ENCODE assay signal across 22 cellular contexts in genomic region chr4:24529555-24529954, GRCh38. TPM values are rescaled to one million over a fixed set of nuclear protein-coding genes. Genes with fewer than 3 reads are reported as not detected.
DNase-seq lines count a peak whose midpoint lies in the region; ATAC-seq, FAIRE-seq and TF ChIP-seq lines count a peak whose summit lies in the region.
"Had no signal": no experiment of that assay in that cellular context is flagged by ENCODE, and none has a peak within 500 bp of the region (broad histone marks: within the 10 kb centered on the region; RNA-seq: fewer than 3 reads in every experiment).

No MANE protein-coding gene starts in this region.

- no peak overlapping the region for H4K5ac ChIP-seq in H9 (ENCODE audit: insufficient read length, low read depth, low read length)

- H3K4me1 Mint-ChIP-seq in H9 = peaks cover 3 to 6% of the 10 kb centered on the region in 2 experiments; a peak in 3 of 4 replicates
- H3K4me1 Mint-ChIP-seq: memory B cell had no signal

- H2BK15ac ChIP-seq in H9 (ENCODE audit: low read depth, low read length) = no peak overlapping the region

- H3K23ac ChIP-seq in H9 (ENCODE audit: insufficient read length, low read depth, low read length) = no peak overlapping the region

- H3K56ac ChIP-seq in H9 (ENCODE audit: insufficient read length, low read depth, low read length) = no peak overlapping the region

- H3K79me2 ChIP-seq in H9 (ENCODE audit: insufficient read depth, low read length) = no peaks in the 10 kb centered on the region; the same call in 1 of the 2 replicates

- no peak for TF ChIP-seq CTCF in D721Med (IDR thresholded peaks at IDR 0.05; ENCODE audit: insufficient read depth, missing control alignments)
- TF ChIP-seq CTCF in H9 (conservative IDR thresholded peaks at IDR 0.05) = no peak

- no peaks in the 10 kb centered on the region for H3K27me3 ChIP-seq in H9 (ENCODE audit: insufficient read depth, low read length)
- H3K27me3 ChIP-seq: hepatocyte had no signal

- no peak overlapping the region for H2AFZ ChIP-seq in H9 (ENCODE audit: low read length)
- H2AFZ ChIP-seq: hepatocyte had no signal

- peaks cover 41 to 90% (median 81%) of the 10 kb centered on the region in 3 experiments for H3K36me3 Mint-ChIP-seq in H9 (ENCODE audit: insufficient read depth in 1 of 3, low read depth in 3 of 3)

- no peak overlapping the region for H3K9ac ChIP-seq in H9 (ENCODE audit: extremely low read depth, insufficient read length, low read length)

- H3K79me1 ChIP-seq in H9 (ENCODE audit: insufficient read depth, low read depth, low read length, poor library complexity, severe bottlenecking) = no peaks in the 10 kb centered on the region

- H3K18ac ChIP-seq in H9 (ENCODE audit: insufficient read length, low read depth, low read length) = no peak overlapping the region

- H3T11ph ChIP-seq in H9 (ENCODE audit: low read length) = no peak overlapping the region

- no peaks in the 10 kb centered on the region for H3K27me3 Mint-ChIP-seq in H9 (ENCODE audit: low read depth)
- H3K27me3 Mint-ChIP-seq: effector memory CD8-positive, alpha-beta T cell; memory B cell; naive thymus-derived CD4-positive, alpha-beta T cell had no signal

- no peak overlapping the region for H3K27ac ChIP-seq in H9 (ENCODE audit: insufficient read length, low read depth, low read length)
- H3K27ac ChIP-seq: hepatocyte had no signal

- no peak overlapping the region for H2BK5ac ChIP-seq in H9 (ENCODE audit: insufficient read length, low read length)

- H3K27ac Mint-ChIP-seq in H9 = peak overlapping the region in 2 of 3 experiments; percentile 3 to 16; a peak in 1 of 7 replicates
- H3K27ac Mint-ChIP-seq: memory B cell had no signal

- H2AK5ac ChIP-seq in H9 (ENCODE audit: insufficient read length, low read length) = no peak overlapping the region

- H2BK120ac ChIP-seq in H9 (ENCODE audit: low read depth, low read length, poor library complexity, severe bottlenecking) = no peak overlapping the region

- H2BK12ac ChIP-seq in H9 (ENCODE audit: insufficient read length, low read depth, low read length) = no peak overlapping the region

- H3K9me3 ChIP-seq in H9 (ENCODE audit: control insufficient read depth, low read depth, low read length) = no peaks in the 10 kb centered on the region

- no peaks in the 10 kb centered on the region for H3K23me2 ChIP-seq in H9 (ENCODE audit: insufficient read length, low read depth, low read length, poor library complexity, severe bottlenecking)

- no peaks in the 10 kb centered on the region for H3K9me3 Mint-ChIP-seq in H9
- H3K9me3 Mint-ChIP-seq: effector memory CD8-positive, alpha-beta T cell; memory B cell; naive thymus-derived CD4-positive, alpha-beta T cell had no signal

- no peak overlapping the region for H3K4me3 Mint-ChIP-seq in H9
- H3K4me3 Mint-ChIP-seq: effector memory CD8-positive, alpha-beta T cell; memory B cell; naive thymus-derived CD4-positive, alpha-beta T cell had no signal

- H2BK20ac ChIP-seq in H9 (ENCODE audit: low read depth, low read length, poor library complexity, severe bottlenecking) = no peak overlapping the region

- FAIRE-seq in D721Med (lab: Jason Lieb, UNC) = peak; percentile 16
- FAIRE-seq: kidney had no signal

- H4K8ac ChIP-seq in H9 (replicated peaks; ENCODE audit: insufficient read length, low read depth, low read length) = no peak overlapping the region

- no peak overlapping the region for H3K14ac ChIP-seq in H9 (ENCODE audit: insufficient read depth, low read length)

- H3K4me2 ChIP-seq in H9 (ENCODE audit: insufficient read depth, insufficient read length, low read length) = no peak overlapping the region
- H3K4me2 ChIP-seq: hepatocyte had no signal

- DNase-seq in D721Med (ENCODE audit: insufficient read length, low spot score) = no peak
- no peak for DNase-seq in H9
- no peak for DNase-seq in NCI-H526 treated with DMSO at 0.1 percent for 48 hours (lab: John Stamatoyannopoulos, UW)
- no peak for DNase-seq in KG1 (lab: John Stamatoyannopoulos, UW)
- DNase-seq: ACHN; activated CD8-positive, alpha-beta memory T cell treated with anti-CD3 and anti-CD28 coated beads for 24 hours; central memory CD4-positive, alpha-beta T cell; effector memory CD8-positive, alpha-beta T cell; kidney; naive thymus-derived CD4-positive, alpha-beta T cell; NCI-H1694 treated with DMSO at 0.1 percent for 48 hours; NCI-H446 treated with DMSO at 0.1 percent for 48 hours; posterior cingulate gyrus; stimulated activated CD4-positive, alpha-beta T cell treated with anti-CD3 and anti-CD28 coated beads, Interleukin-4, amount 100 ng/mL, for 4 hours; stimulated activated CD8-positive, alpha-beta memory T cell treated with anti-CD3 and anti-CD28 coated beads, Interleukin-4, amount 100 ng/mL, for 48 hours; T-helper 1 cell had no signal

- H4K91ac ChIP-seq in H9 (ENCODE audit: insufficient read length, low read depth, low read length) = no peak overlapping the region

- no CpG with 5 or more reads among the region's 2 CpGs for WGBS in H9 (ENCODE audit: extremely low coverage, insufficient read length, low lambda C conversion rate)

- H3K4ac ChIP-seq in H9 (ENCODE audit: low read depth, low read length) = no peak overlapping the region

- H4K20me1 ChIP-seq in H9 (ENCODE audit: control insufficient read depth, insufficient read depth, insufficient read length) = no peaks in the 10 kb centered on the region

- ATAC-seq in GM18873 (IDR thresholded peaks at IDR 0.05; ENCODE audit: low FRiP score, unreplicated experiment) = peak; percentile 58
- ATAC-seq in HG03175 (IDR thresholded peaks at IDR 0.05; ENCODE audit: unreplicated experiment) = peak; percentile 66
- ATAC-seq in GM19351 (IDR thresholded peaks at IDR 0.05; ENCODE audit: unreplicated experiment) = no peak
- no peak for ATAC-seq in HG02571 (IDR thresholded peaks at IDR 0.05; ENCODE audit: unreplicated experiment)
- ATAC-seq: effector memory CD8-positive, alpha-beta T cell; naive thymus-derived CD4-positive, alpha-beta T cell had no signal

- H3K4me1 ChIP-seq in H9 (ENCODE audit: insufficient read depth, low read length) = no peaks in the 10 kb centered on the region

RNA-seq across cellular contexts. Expression of gene DHX15, which starts 54.8 kb away (rescaled TPM):
- 286 and 287 TPM in 2 replicates for total RNA-seq in H9 (2021)

Comparison
In these comparisons a context has a peak if more than half of its experiments do, and no peak if none do; other contexts are left out.
1. ATAC-seq: peak in GM18873 (single experiment) and HG03175 (single experiment); none in GM19351 (single experiment) and HG02571 (single experiment).